22 cellular contexts compared by ENCODE assay signal in genomic region chr10:5806745-5807144, GRCh38. TPM values are rescaled to one million over a fixed set of nuclear protein-coding genes. Genes with fewer than 3 reads are reported as not detected.
A peak's percentile ranks its signal among the peaks of the same experiment; 100 is the strongest.
DNase-seq lines count a peak whose midpoint lies in the region; ATAC-seq and TF ChIP-seq lines count a peak whose summit lies in the region.
"Had no signal": no experiment of that assay in that cellular context is flagged by ENCODE, and none has a peak within 500 bp of the region (broad histone marks: within the 10 kb centered on the region; RNA-seq: fewer than 3 reads in every experiment).

No MANE protein-coding gene starts in this region.

- no peak overlapping the region for H3K27ac Mint-ChIP-seq in activated naive CD4-positive, alpha-beta T cell treated with anti-CD3 and anti-CD28 coated beads, Interleukin-2, amount 50 U/mL, for 72 hours
- H3K27ac Mint-ChIP-seq: activated CD8-positive, alpha-beta T cell treated with anti-CD3 and anti-CD28 coated beads, Interleukin-2, amount 10 ng/mL, durations not matched to agents 7 days and 5 days; activated naive CD8-positive, alpha-beta T cell treated with anti-CD3 and anti-CD28 coated beads for 36 hours; T-helper 2 cell treated with Interferon-gamma antibody and Interleukin-4, amounts not matched to agents 5 μg/mL and 100 μg/mL, for 36 hours had no signal

- H3K9me2 ChIP-seq in DOHH2 (replicated peaks; ENCODE audit: control insufficient read depth, low read length): no peaks in the 10 kb centered on the region
- H3K9me2 ChIP-seq in OCI-LY7 (ENCODE audit: insufficient read depth, low read length): no peaks in the 10 kb centered on the region
- H3K9me2 ChIP-seq in hepatocyte (replicated peaks; ENCODE audit: insufficient read depth): no peaks in the 10 kb centered on the region

- H3K9me3 ChIP-seq in DOHH2 (ENCODE audit: control insufficient read depth, insufficient read depth, low read length) (no peaks in the 10 kb centered on the region), OCI-LY7 (ENCODE audit: low read length) (no peaks in the 10 kb centered on the region), hepatocyte (ENCODE audit: low read depth) (no peaks in the 10 kb centered on the region), gastrocnemius medialis (no peaks in the 10 kb centered on the region)
- H3K9me3 ChIP-seq: SJSA1, uterus had no signal

- peaks cover 7 to 38% of the 10 kb centered on the region in 2 donors for H3K36me3 Mint-ChIP-seq in activated naive CD4-positive, alpha-beta T cell treated with anti-CD3 and anti-CD28 coated beads, Interleukin-2, amount 50 U/mL, for 72 hours

- DNase-seq in OCI-LY7 (ENCODE audit: low spot score) (peak; percentile 34), hepatocyte (ENCODE audit: low spot score) (no peak), gastrocnemius medialis (no peak), NOMO-1 treated with DMSO at 0.1 percent for 48 hours (lab: John Stamatoyannopoulos, UW; ENCODE audit: unreplicated experiment) (no peak)
- DNase-seq in NK-92 treated with Interleukin-12 subunit alpha and Interleukin-12 subunit beta, amount 100 ng/mL, for 24 hours (lab: John Stamatoyannopoulos, UW): no peak
- no peak for DNase-seq in activated naive CD4-positive, alpha-beta T cell treated with anti-CD3 and anti-CD28 coated beads, Interleukin-2, amount 50 U/mL, for 72 hours (ENCODE audit: low spot score in 2 of 2)
- DNase-seq: activated CD4-positive, CD25-positive, alpha-beta regulatory T cell; activated CD8-positive, alpha-beta T cell treated with anti-CD3 and anti-CD28 coated beads, Interleukin-2, amount 10 ng/mL, durations not matched to agents 7 days and 5 days; activated naive CD8-positive, alpha-beta T cell treated with anti-CD3 and anti-CD28 coated beads for 36 hours; activated T-cell treated with anti-CD3 and anti-CD28 coated beads, Interleukin-2, amount 50 U/mL, for 4 hours; COR-L47; erythroblast; immature natural killer cell; NCI-H1930; NCI-H446 treated with DMSO at 0.1 percent for 48 hours; OCI-M1; stimulated activated CD4-positive, alpha-beta T cell treated with anti-CD3 and anti-CD28 coated beads, Interleukin-2, amount 100 ng/mL, for 24 hours; uterus had no signal

- H3K27ac ChIP-seq in DOHH2 (ENCODE audit: low read depth, low read length): peak overlapping the region; percentile 11
- peak overlapping the region; percentile 80 for H3K27ac ChIP-seq in OCI-LY7 (ENCODE audit: low read depth, low read length, poor library complexity, severe bottlenecking)
- H3K27ac ChIP-seq in hepatocyte: no peak overlapping the region
- peak overlapping the region; percentile 58 to 75 (median 68) for H3K27ac ChIP-seq in gastrocnemius medialis
- H3K27ac ChIP-seq: SJSA1, uterus had no signal

- H2AFZ ChIP-seq in OCI-LY7 (ENCODE audit: low read length) (no peak overlapping the region), hepatocyte (no peak overlapping the region)

- H3F3A ChIP-seq in DOHH2 (ENCODE audit: control insufficient read depth, insufficient read depth): peaks cover 12% of the 10 kb centered on the region

- H4K20me1 ChIP-seq in DOHH2 (ENCODE audit: control insufficient read depth, insufficient read depth, low read depth, low read length): peaks cover 61% of the 10 kb centered on the region
- H4K20me1 ChIP-seq in OCI-LY7 (ENCODE audit: insufficient read depth, low read length): peaks cover 55% of the 10 kb centered on the region
- peaks cover 100% of the 10 kb centered on the region for H4K20me1 ChIP-seq in hepatocyte (ENCODE audit: insufficient read depth, poor library complexity, severe bottlenecking)

- H3K4me1 ChIP-seq in DOHH2 (ENCODE audit: control insufficient read depth, low read length): peaks cover 63% of the 10 kb centered on the region
- peaks cover 66% of the 10 kb centered on the region for H3K4me1 ChIP-seq in OCI-LY7 (ENCODE audit: insufficient read depth, low read length, poor library complexity, severe bottlenecking)
- H3K4me1 ChIP-seq in hepatocyte (ENCODE audit: insufficient read depth): peaks cover 33% of the 10 kb centered on the region
- peaks cover 54% of the 10 kb centered on the region in 2 donors for H3K4me1 ChIP-seq in gastrocnemius medialis

- POLR2A ChIA-PET in OCI-LY7 (lab: Charles Lee): interaction anchor here (0.6 to 1.8 kb wide), 19 partner anchors 9 to 151 kb away, joined by 3 to 6 read pairs (median 3); partner anchors contain the start of genes ANKRD16 and FBH1

- peaks cover 100% of the 10 kb centered on the region for H3K79me2 ChIP-seq in DOHH2 (ENCODE audit: control insufficient read depth, low read length)
- H3K79me2 ChIP-seq in OCI-LY7 (ENCODE audit: insufficient read depth, low read depth, low read length): peaks cover 100% of the 10 kb centered on the region
- H3K79me2 ChIP-seq in hepatocyte: peaks cover 100% of the 10 kb centered on the region

- H3K4me2 ChIP-seq in DOHH2 (ENCODE audit: low read length) (peak overlapping the region; percentile 88), OCI-LY7 (ENCODE audit: low read length) (peak overlapping the region; percentile 94), hepatocyte (peak overlapping the region; percentile 21)

- in situ Hi-C loops in gastrocnemius medialis (cut with MboI; ENCODE audit: low sequenced_read_pairs in 4 of 4): no loop called here

- no TSS peak for BruUV-seq in OCI-LY7 (replicated peaks; lab: Mats Ljungman, UMichigan)

- CTCF ChIA-PET in OCI-LY7 (lab: Charles Lee; ENCODE audit: unreplicated experiment): no interaction called here

- H3K27me3 ChIP-seq in DOHH2 (ENCODE audit: control insufficient read depth, low read length) (no peaks in the 10 kb centered on the region), hepatocyte (no peaks in the 10 kb centered on the region), gastrocnemius medialis (no peaks in the 10 kb centered on the region)
- H3K27me3 ChIP-seq: SJSA1, uterus had no signal

- WGBS in hepatocyte (ENCODE audit: low lambda C conversion rate, missing lambda C conversion rate): 60% methylated on average over 2 of the region's 2 CpGs

- TF ChIP-seq CTCF in DOHH2 (IDR thresholded peaks at IDR 0.05; ENCODE audit: low read depth, low read length, poor library complexity, severe bottlenecking): no peak
- no peak for TF ChIP-seq CTCF in OCI-LY7 (conservative IDR thresholded peaks at IDR 0.05; ENCODE audit: low read length)
- TF ChIP-seq CTCF in hepatocyte (IDR thresholded peaks at IDR 0.05; ENCODE audit: poor library complexity): no peak
- TF ChIP-seq CTCF in gastrocnemius medialis (IDR thresholded peaks at IDR 0.05 in 4 of 5, conservative IDR thresholded peaks at IDR 0.05 in 1 of 5): no peak

- H3K4me3 ChIP-seq in DOHH2 (ENCODE audit: low read length): peak overlapping the region; percentile 52
- H3K4me3 ChIP-seq in OCI-LY7 (ENCODE audit: low read depth, low read length, poor library complexity, severe bottlenecking): peak overlapping the region; percentile 94
- no peak overlapping the region for H3K4me3 ChIP-seq in hepatocyte
- no peak overlapping the region for H3K4me3 ChIP-seq in gastrocnemius medialis
- H3K4me3 ChIP-seq: SJSA1, uterus had no signal

- no peak for TF ChIP-seq POLR2A in gastrocnemius medialis (IDR thresholded peaks at IDR 0.05)

- H3K36me3 ChIP-seq in DOHH2 (ENCODE audit: control insufficient read depth, low read length): peaks cover 92% of the 10 kb centered on the region
- H3K36me3 ChIP-seq in OCI-LY7 (ENCODE audit: insufficient read depth, low read length): peaks cover 93% of the 10 kb centered on the region
- no peaks in the 10 kb centered on the region for H3K36me3 ChIP-seq in hepatocyte (replicated peaks; ENCODE audit: insufficient read depth, low read depth)
- H3K36me3 ChIP-seq in gastrocnemius medialis: no peaks in the 10 kb centered on the region
- H3K36me3 ChIP-seq: uterus had no signal

- intact Hi-C loops in OCI-LY7 (cut with micrococcal nuclease; ENCODE audit: unreplicated experiment): no loop called here
- intact Hi-C loops in gastrocnemius medialis (cut with DNase I; ENCODE audit: low total_unique reads): no loop called here

- ATAC-seq in gastrocnemius medialis (peak; percentile 69 to 93), GM21515 (IDR thresholded peaks at IDR 0.05; ENCODE audit: unreplicated experiment) (no peak)
- no peak for ATAC-seq in activated naive CD4-positive, alpha-beta T cell treated with anti-CD3 and anti-CD28 coated beads, Interleukin-2, amount 50 U/mL, for 72 hours
- ATAC-seq: activated CD8-positive, alpha-beta T cell treated with anti-CD3 and anti-CD28 coated beads, Interleukin-2, amount 10 ng/mL, durations not matched to agents 7 days and 5 days; activated T-cell treated with anti-CD3 and anti-CD28 coated beads, Interleukin-2, amount 50 U/mL, for 4 hours had no signal

- no peaks in the 10 kb centered on the region for H3K9me3 Mint-ChIP-seq in activated naive CD4-positive, alpha-beta T cell treated with anti-CD3 and anti-CD28 coated beads, Interleukin-2, amount 50 U/mL, for 72 hours
- H3K9me3 Mint-ChIP-seq: activated naive CD8-positive, alpha-beta T cell treated with anti-CD3 and anti-CD28 coated beads for 36 hours; activated T-cell treated with anti-CD3 and anti-CD28 coated beads, Interleukin-2, amount 50 U/mL, for 4 hours; immature natural killer cell; T-helper 2 cell treated with Interferon-gamma antibody and Interleukin-4, amounts not matched to agents 5 μg/mL and 100 μg/mL, for 36 hours had no signal

RNA-seq across cellular contexts. Expression of gene GDI2, which starts 6.5 kb away (rescaled TPM):
- total RNA-seq in OCI-LY7 (2014; rRNA removed; shearing (Covaris generic)): 265 and 270 TPM in 2 replicates
- total RNA-seq in OCI-LY7 (2022): 271 and 292 TPM in 2 replicates
- total RNA-seq in hepatocyte: 361 and 362 TPM in 2 replicates
- 132 and 149 TPM in 2 replicates for polyA plus RNA-seq in hepatocyte
- 100 to 1,000 TPM; 143 to 197 (median 171) TPM for total RNA-seq in gastrocnemius medialis
- 100 to 1,000 TPM; 234 to 281 TPM for total RNA-seq in activated naive CD4-positive, alpha-beta T cell treated with anti-CD3 and anti-CD28 coated beads, Interleukin-2, amount 50 U/mL, for 72 hours

Comparison
In these comparisons a context has a peak if more than half of its experiments do, and no peak if none do; other contexts are left out.
1. H3K4me2 ChIP-seq: peak in every context shown above with its lines; median percentile 94 in OCI-LY7; 88 in DOHH2; 21 in hepatocyte.
2. H3K4me3 ChIP-seq: peak in DOHH2 (single experiment) and OCI-LY7 (single experiment); none in hepatocyte (single experiment) and gastrocnemius medialis (0 of 4).
3. ATAC-seq: peak in gastrocnemius medialis (2 of 2); none in GM21515 (single experiment) and activated naive CD4-positive, alpha-beta T cell treated with anti-CD3 and anti-CD28 coated beads, Interleukin-2, amount 50 U/mL, for 72 hours (0 of 2).